In the genomic region with DNA sequence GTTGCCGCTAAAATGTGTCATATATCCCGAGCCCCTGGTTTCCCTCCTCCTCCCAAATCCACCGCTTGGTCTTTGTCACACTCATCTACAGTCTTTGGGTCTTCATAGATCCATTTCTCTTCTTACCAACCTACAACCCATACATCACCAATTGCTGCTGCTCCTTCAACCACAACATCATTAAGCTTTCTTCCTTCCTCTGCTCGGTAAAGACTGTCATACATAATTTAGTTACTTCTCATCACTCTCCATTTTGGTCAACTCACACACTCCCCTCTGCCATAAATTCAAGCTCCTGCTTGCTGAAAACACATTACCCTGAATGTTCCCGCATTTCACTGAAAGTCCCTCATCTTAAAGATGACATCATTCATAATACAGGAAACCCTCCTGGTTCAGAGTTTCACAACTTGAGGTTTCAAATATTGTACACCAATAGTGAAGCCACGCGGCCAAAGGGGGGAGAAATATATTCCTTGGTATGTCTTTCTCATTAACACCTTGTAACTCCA, we compare ENCODE assay signal across 8 cellular contexts. TPM values are rescaled to one million over a fixed set of nuclear protein-coding genes. Genes with fewer than 3 reads are reported as not detected.
DNase-seq lines count a peak whose midpoint lies in the region; ATAC-seq and TF ChIP-seq lines count a peak whose summit lies in the region.

No MANE protein-coding gene starts in this region.

- TF ChIP-seq POLR2A in suprapubic skin (IDR thresholded peaks at IDR 0.05) (no peak), vagina (IDR thresholded peaks at IDR 0.05) (no peak)

- no peak for TF ChIP-seq EP300 in suprapubic skin (IDR thresholded peaks at IDR 0.05)

- no peaks in the 10 kb centered on the region for H3K9me3 ChIP-seq in suprapubic skin
- H3K9me3 ChIP-seq in tibial artery, result no peaks in the 10 kb centered on the region
- no peaks in the 10 kb centered on the region for H3K9me3 ChIP-seq in vagina

- H3K27me3 ChIP-seq in suprapubic skin (no peaks in the 10 kb centered on the region), tibial artery (no peaks in the 10 kb centered on the region), vagina (no peaks in the 10 kb centered on the region)

- no peak overlapping the region for H3K27ac ChIP-seq in suprapubic skin
- peak overlapping the region in 1 of 2 donors; percentile 92 for H3K27ac ChIP-seq in tibial artery
- H3K27ac ChIP-seq in vagina, result no peak overlapping the region

- POLR2A ChIA-PET in activated CD4-positive, alpha-beta T cell treated with anti-CD3 and anti-CD28 coated beads, Interleukin-2, amount 10 ng/mL, durations not matched to agents 7 days and 5 days (lab: Charles Lee), result interaction anchor here (0.6 to 1.5 kb wide), 2 partner anchors 105 to 110 kb away, joined by 3 to 12 read pairs; no protein-coding TSS in a partner anchor

- H3K4me3 ChIP-seq in suprapubic skin (no peak overlapping the region), tibial artery (no peak overlapping the region), vagina (no peak overlapping the region)

- ATAC-seq in GM19035 (IDR thresholded peaks at IDR 0.05; ENCODE audit: unreplicated experiment), result peak; percentile 20
- peak; percentile 25 for ATAC-seq in HG03060 (IDR thresholded peaks at IDR 0.05; ENCODE audit: low read depth, unreplicated experiment)

- WGBS in suprapubic skin, result 78% methylated on average over 7 of the region's 7 CpGs

- peak overlapping the region; percentile 98 for H3K27ac Mint-ChIP-seq in activated CD4-positive, alpha-beta T cell treated with anti-CD3 and anti-CD28 coated beads, Interleukin-2, amount 10 ng/mL, durations not matched to agents 7 days and 5 days
- H3K27ac Mint-ChIP-seq in progenitor cell of endocrine pancreas, result no peak overlapping the region

- peak; percentile 24 for DNase-seq in activated CD4-positive, alpha-beta T cell treated with anti-CD3 and anti-CD28 coated beads, Interleukin-2, amount 10 ng/mL, durations not matched to agents 7 days and 5 days
- no peak for DNase-seq in progenitor cell of endocrine pancreas (ENCODE audit: low spot score, unreplicated experiment)
- no peak for DNase-seq in suprapubic skin (ENCODE audit: low spot score in 2 of 2)
- DNase-seq in tibial artery, result no peak
- DNase-seq in vagina (ENCODE audit: extremely low spot score in 2 of 2), result no peak
- DNase-seq in head of caudate nucleus, result no peak

- peaks cover 42% of the 10 kb centered on the region for H3K4me1 Mint-ChIP-seq in activated CD4-positive, alpha-beta T cell treated with anti-CD3 and anti-CD28 coated beads, Interleukin-2, amount 10 ng/mL, durations not matched to agents 7 days and 5 days
- H3K4me1 Mint-ChIP-seq in progenitor cell of endocrine pancreas (ENCODE audit: low read depth), result peaks cover 22% of the 10 kb centered on the region

- intact Hi-C loops in tibial artery (cut with DNase I; ENCODE audit: low total_unique reads) (loop anchor here (10.0 kb wide), 1 partner anchor 1736 kb away; no protein-coding TSS in a partner anchor), vagina (cut with DNase I) (loop anchor here (10.0 kb wide), 1 partner anchor 586 kb away; the partner anchor contains the start of gene ING2), head of caudate nucleus (cut with DNase I) (no loop called here)

- H3K27me3 Mint-ChIP-seq in activated CD4-positive, alpha-beta T cell treated with anti-CD3 and anti-CD28 coated beads, Interleukin-2, amount 10 ng/mL, durations not matched to agents 7 days and 5 days, result peaks cover 8% of the 10 kb centered on the region
- H3K27me3 Mint-ChIP-seq in progenitor cell of endocrine pancreas, result peaks cover 9% of the 10 kb centered on the region

- H3K9me3 Mint-ChIP-seq in activated CD4-positive, alpha-beta T cell treated with anti-CD3 and anti-CD28 coated beads, Interleukin-2, amount 10 ng/mL, durations not matched to agents 7 days and 5 days, result no peaks in the 10 kb centered on the region
- no peaks in the 10 kb centered on the region for H3K9me3 Mint-ChIP-seq in progenitor cell of endocrine pancreas (ENCODE audit: low read depth)

- H3K36me3 Mint-ChIP-seq in activated CD4-positive, alpha-beta T cell treated with anti-CD3 and anti-CD28 coated beads, Interleukin-2, amount 10 ng/mL, durations not matched to agents 7 days and 5 days (ENCODE audit: low read depth), result peaks cover 15% of the 10 kb centered on the region
- peaks cover under 1% of the 10 kb centered on the region for H3K36me3 Mint-ChIP-seq in progenitor cell of endocrine pancreas (ENCODE audit: insufficient read depth)

- CTCF ChIA-PET in activated CD4-positive, alpha-beta T cell treated with anti-CD3 and anti-CD28 coated beads, Interleukin-2, amount 10 ng/mL, durations not matched to agents 7 days and 5 days (lab: Charles Lee), result interaction anchor here (0.6 to 1.6 kb wide), 5 partner anchors 8 to 333 kb away, joined by 3 read pairs; no protein-coding TSS in a partner anchor

- TF ChIP-seq CTCF in progenitor cell of endocrine pancreas (IDR thresholded peaks at IDR 0.05; ENCODE audit: unreplicated experiment), result no peak
- no peak for TF ChIP-seq CTCF in suprapubic skin (IDR thresholded peaks at IDR 0.05)
- no peak for TF ChIP-seq CTCF in tibial artery (IDR thresholded peaks at IDR 0.05)
- no peak for TF ChIP-seq CTCF in vagina (IDR thresholded peaks at IDR 0.05)

- H3K36me3 ChIP-seq in suprapubic skin, result peaks cover 14% of the 10 kb centered on the region
- H3K36me3 ChIP-seq in tibial artery, result peaks cover 5 to 16% (median 14%) of the 10 kb centered on the region in 3 donors
- H3K36me3 ChIP-seq in vagina, result peaks cover 0 to 13% of the 10 kb centered on the region in 2 donors

- peak overlapping the region; percentile 83 for H3K4me3 Mint-ChIP-seq in activated CD4-positive, alpha-beta T cell treated with anti-CD3 and anti-CD28 coated beads, Interleukin-2, amount 10 ng/mL, durations not matched to agents 7 days and 5 days
- H3K4me3 Mint-ChIP-seq in progenitor cell of endocrine pancreas (ENCODE audit: low read depth), result peak overlapping the region; percentile 24

- peaks cover 16% of the 10 kb centered on the region for H3K4me1 ChIP-seq in suprapubic skin
- H3K4me1 ChIP-seq in tibial artery, result peaks cover 0 to 19% (median 12%) of the 10 kb centered on the region in 4 donors
- H3K4me1 ChIP-seq in vagina, result peaks cover 15% of the 10 kb centered on the region

RNA-seq across cellular contexts. Expression of gene DCTD, which starts 1.7 kb away (rescaled TPM):
- 10 to 100 TPM; 60.0 to 65.9 TPM for total RNA-seq in activated CD4-positive, alpha-beta T cell treated with anti-CD3 and anti-CD28 coated beads, Interleukin-2, amount 10 ng/mL, durations not matched to agents 7 days and 5 days
- total RNA-seq in progenitor cell of endocrine pancreas (99.4 and 104 TPM in 2 replicates), suprapubic skin (10 to 100 TPM; 32.7 to 40.7 (median 38.9) TPM), vagina (40.0 TPM)
